23 cellular contexts compared by ENCODE assay signal in genomic region chr14:94844593-94844992, GRCh38.
"Had no signal": no experiment of that assay in that cellular context is flagged by ENCODE, and none has a peak within 500 bp of the region (broad histone marks: within the 10 kb centered on the region; RNA-seq: fewer than 3 reads in every experiment).

No MANE protein-coding gene starts in this region.

- H3K4me2 ChIP-seq: hepatocyte had no signal

- H3K79me2 ChIP-seq: hepatocyte had no signal

- H3K27me3 ChIP-seq: colonic mucosa, esophagus muscularis mucosa, foreskin keratinocyte, gastroesophageal sphincter, hepatocyte had no signal

- DNase-seq: cerebellar nuclear complex; colonic mucosa; dermis blood vessel endothelial cell; dorsolateral prefrontal cortex; effector CD4-positive, alpha-beta T cell; effector memory CD4-positive, alpha-beta T cell; foreskin keratinocyte; heart left ventricle; hypothalamus; immature natural killer cell; islet precursor cell; kidney; kidney glomerular epithelial cell; left colon; left lung; left ventricle myocardium superior; lower lobe of right lung; mesenchymal stem cell; mucosa of descending colon had no signal

- H3K27ac Mint-ChIP-seq: immature natural killer cell, mesothelial cell of epicardium had no signal

- H3K36me3 Mint-ChIP-seq: immature natural killer cell, mesothelial cell of epicardium had no signal

- H3K36me3 ChIP-seq: colonic mucosa, esophagus muscularis mucosa, gastroesophageal sphincter, heart left ventricle, left lung, lower lobe of right lung had no signal

- H3K4me1 ChIP-seq: colonic mucosa, esophagus muscularis mucosa, foreskin keratinocyte, gastroesophageal sphincter, heart left ventricle, left lung, lower lobe of right lung had no signal

- H3K4me3 Mint-ChIP-seq: immature natural killer cell, mesothelial cell of epicardium had no signal

- H2AFZ ChIP-seq: hepatocyte had no signal

- H3K4me1 Mint-ChIP-seq: immature natural killer cell, mesothelial cell of epicardium had no signal

- H3K4me3 ChIP-seq: colonic mucosa, dorsolateral prefrontal cortex, esophagus muscularis mucosa, gastroesophageal sphincter, heart left ventricle, hepatocyte, left lung, lower lobe of right lung, mucosa of descending colon had no signal

- H3K27ac ChIP-seq: colonic mucosa, dorsolateral prefrontal cortex, esophagus muscularis mucosa, foreskin keratinocyte, gastroesophageal sphincter, hepatocyte, left lung, lower lobe of right lung had no signal

- H3K9me3 ChIP-seq: colonic mucosa, esophagus muscularis mucosa, gastroesophageal sphincter, left lung, lower lobe of right lung, mucosa of descending colon had no signal

- ATAC-seq: foreskin keratinocyte, gastroesophageal sphincter, heart left ventricle, left colon, left lung, left ventricle myocardium superior, lower lobe of right lung, mucosa of descending colon had no signal

- H3K9me3 Mint-ChIP-seq: immature natural killer cell had no signal
